ENCODE assay signal across 8 cellular contexts in the genomic region with DNA sequence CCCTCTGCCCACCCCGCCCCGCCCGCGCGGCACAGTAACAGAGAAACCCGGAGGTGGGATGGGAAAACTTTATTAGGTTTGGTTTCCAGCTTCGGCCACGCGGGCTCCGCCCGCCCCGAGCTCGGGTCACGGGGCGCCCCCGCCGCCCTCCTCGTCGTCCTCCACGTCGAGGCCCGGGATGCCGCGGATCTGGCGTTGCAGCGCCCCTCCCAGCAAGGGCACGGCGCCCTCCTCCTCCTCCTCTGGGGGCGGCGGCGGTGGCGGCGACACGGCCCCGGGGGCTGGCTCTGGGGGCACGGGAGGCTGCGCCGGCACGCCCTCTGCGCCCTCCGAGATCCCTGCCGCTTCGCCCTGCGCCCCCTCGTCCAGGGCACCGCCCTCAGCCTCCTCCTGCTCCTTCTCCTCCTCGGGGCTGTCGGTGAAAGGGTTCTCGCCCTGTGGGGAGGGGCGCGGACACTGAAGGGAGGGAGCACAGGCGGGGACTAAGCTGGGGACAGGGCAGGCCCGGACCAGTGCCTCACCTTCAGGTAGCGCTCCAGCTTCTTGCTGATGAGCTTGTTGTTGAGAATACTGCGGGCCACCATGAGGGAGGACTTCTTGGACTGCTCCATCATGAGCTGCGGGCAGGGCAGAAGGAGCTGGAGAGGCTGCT. TPM values are rescaled to one million over a fixed set of nuclear protein-coding genes. Genes with fewer than 3 reads are reported as not detected.
A peak's percentile ranks its signal among the peaks of the same experiment; 100 is the strongest.
DNase-seq lines count a peak whose midpoint lies in the region; ATAC-seq lines count a peak whose summit lies in the region.

No MANE protein-coding gene starts in this region.

- DNase-seq in activated CD8-positive, alpha-beta memory T cell treated with anti-CD3 and anti-CD28 coated beads, Interleukin-2, amount 10 ng/mL, durations not matched to agents 7 days and 5 days, result no peak
- no peak for DNase-seq in activated CD8-positive, alpha-beta memory T cell treated with anti-CD3 and anti-CD28 coated beads, Interleukin-2, amount 50 U/mL, for 48 hours
- DNase-seq in HuH-7.5 (ENCODE audit: low spot score) (peak; percentile 56), SW 1271 (lab: John Stamatoyannopoulos, UW) (peak; percentile 37 to 64), hippocampal formation (lab: John Stamatoyannopoulos, UW) (no peak)
- DNase-seq in naive thymus-derived CD4-positive, alpha-beta T cell, result no peak

- H3K4me3 Mint-ChIP-seq in activated CD8-positive, alpha-beta memory T cell treated with anti-CD3 and anti-CD28 coated beads, Interleukin-2, amount 10 ng/mL, durations not matched to agents 7 days and 5 days, result peak overlapping the region; percentile 84
- peak overlapping the region; percentile 93 to 100 (median 99) for H3K4me3 Mint-ChIP-seq in naive thymus-derived CD4-positive, alpha-beta T cell

- no peaks in the 10 kb centered on the region for H3K36me3 ChIP-seq in esophagus (ENCODE audit: control insufficient read depth in 2 of 2, insufficient read depth in 2 of 2, low read length in 1 of 2)
- peaks cover 0 to 11% (median 0%) of the 10 kb centered on the region in 3 experiments for H3K36me3 ChIP-seq in naive thymus-derived CD4-positive, alpha-beta T cell (ENCODE audit: control insufficient read depth in 2 of 3, insufficient read depth in 3 of 3, low read length in 3 of 3)

- peak; percentile 46 for ATAC-seq in activated CD8-positive, alpha-beta memory T cell treated with anti-CD3 and anti-CD28 coated beads, Interleukin-2, amount 10 ng/mL, durations not matched to agents 7 days and 5 days
- ATAC-seq in GM21723 (IDR thresholded peaks at IDR 0.05; ENCODE audit: unreplicated experiment), result peak; percentile 33
- ATAC-seq in naive thymus-derived CD4-positive, alpha-beta T cell, result peak; percentile 47

- POLR2A ChIA-PET in naive thymus-derived CD4-positive, alpha-beta T cell (lab: Charles Lee), result interaction anchor here (0.6 to 3.9 kb wide), 18 partner anchors 10 to 944 kb away, joined by 3 to 94 read pairs (median 6); a partner anchor contains a TSS

- intact Hi-C loops in naive thymus-derived CD4-positive, alpha-beta T cell (cut with micrococcal nuclease), result loop anchor here (1.0 to 10.0 kb wide), 16 partner anchors 39 to 1927 kb away; a partner anchor contains a TSS

- 1 to 2% methylated on average over 48 to 56 of the region's 56 CpGs for WGBS in esophagus, 2 donors

- H3K9me3 ChIP-seq in esophagus (ENCODE audit: control insufficient read depth in 2 of 2, insufficient read depth in 1 of 2, low read depth in 1 of 2, low read length in 1 of 2), result no peaks in the 10 kb centered on the region
- no peaks in the 10 kb centered on the region for H3K9me3 ChIP-seq in naive thymus-derived CD4-positive, alpha-beta T cell (ENCODE audit: control insufficient read depth in 2 of 3, low read length in 3 of 3)

- CTCF ChIA-PET in activated CD8-positive, alpha-beta memory T cell treated with anti-CD3 and anti-CD28 coated beads, Interleukin-2, amount 10 ng/mL, durations not matched to agents 7 days and 5 days (lab: Charles Lee), result interaction anchor here (1.2 to 3.6 kb wide), 12 partner anchors 12 to 203 kb away, joined by 3 to 29 read pairs (median 4); a partner anchor contains a TSS
- CTCF ChIA-PET in naive thymus-derived CD4-positive, alpha-beta T cell (lab: Charles Lee), result interaction anchor here (0.6 to 2.6 kb wide), 10 partner anchors 8 to 288 kb away, joined by 3 to 16 read pairs (median 4); a partner anchor contains a TSS

- H3K27ac ChIP-seq in esophagus (ENCODE audit: low read depth in 2 of 2, low read length in 1 of 2), result peak overlapping the region; percentile 95 to 96
- H3K27ac ChIP-seq in naive thymus-derived CD4-positive, alpha-beta T cell (ENCODE audit: low read depth, low read length), result peak overlapping the region; percentile 97

- peaks cover 8 to 9% of the 10 kb centered on the region in 2 donors for H3K4me1 ChIP-seq in esophagus (ENCODE audit: control insufficient read depth in 2 of 2, insufficient read depth in 2 of 2, low read length in 1 of 2)
- peaks cover 24 to 28% of the 10 kb centered on the region in 2 donors for H3K4me1 ChIP-seq in naive thymus-derived CD4-positive, alpha-beta T cell (ENCODE audit: control insufficient read depth in 2 of 2, insufficient read depth in 2 of 2, low read length in 2 of 2)

- no peaks in the 10 kb centered on the region for H3K27me3 ChIP-seq in esophagus (ENCODE audit: control insufficient read depth in 1 of 2, insufficient read depth in 2 of 2, low read length in 2 of 2)
- no peaks in the 10 kb centered on the region for H3K27me3 ChIP-seq in naive thymus-derived CD4-positive, alpha-beta T cell (ENCODE audit: control insufficient read depth in 2 of 2, insufficient read depth in 2 of 2, low read length in 2 of 2)

- H3K36me3 Mint-ChIP-seq in activated CD8-positive, alpha-beta memory T cell treated with anti-CD3 and anti-CD28 coated beads, Interleukin-2, amount 10 ng/mL, durations not matched to agents 7 days and 5 days, result peaks cover 11% of the 10 kb centered on the region
- peaks cover 0 to 5% (median 0%) of the 10 kb centered on the region in 5 donors for H3K36me3 Mint-ChIP-seq in naive thymus-derived CD4-positive, alpha-beta T cell

- H3K4me1 Mint-ChIP-seq in activated CD8-positive, alpha-beta memory T cell treated with anti-CD3 and anti-CD28 coated beads, Interleukin-2, amount 10 ng/mL, durations not matched to agents 7 days and 5 days, result peaks cover 39% of the 10 kb centered on the region
- H3K4me1 Mint-ChIP-seq in naive thymus-derived CD4-positive, alpha-beta T cell, result peaks cover 13 to 40% (median 33%) of the 10 kb centered on the region in 7 donors

- peak overlapping the region; percentile 100 for H3K27ac Mint-ChIP-seq in activated CD8-positive, alpha-beta memory T cell treated with anti-CD3 and anti-CD28 coated beads, Interleukin-2, amount 10 ng/mL, durations not matched to agents 7 days and 5 days
- H3K27ac Mint-ChIP-seq in naive thymus-derived CD4-positive, alpha-beta T cell, result peak overlapping the region; percentile 97 to 100 (median 100)

- no peaks in the 10 kb centered on the region for H3K27me3 Mint-ChIP-seq in activated CD8-positive, alpha-beta memory T cell treated with anti-CD3 and anti-CD28 coated beads, Interleukin-2, amount 10 ng/mL, durations not matched to agents 7 days and 5 days
- H3K27me3 Mint-ChIP-seq in naive thymus-derived CD4-positive, alpha-beta T cell, result no peaks in the 10 kb centered on the region

- H3K9me3 Mint-ChIP-seq in activated CD8-positive, alpha-beta memory T cell treated with anti-CD3 and anti-CD28 coated beads, Interleukin-2, amount 10 ng/mL, durations not matched to agents 7 days and 5 days (ENCODE audit: low read depth), result no peaks in the 10 kb centered on the region
- peaks cover 0 to 4% (median 0%) of the 10 kb centered on the region in 11 donors for H3K9me3 Mint-ChIP-seq in naive thymus-derived CD4-positive, alpha-beta T cell

- H3K4me3 ChIP-seq in esophagus (ENCODE audit: low read depth in 1 of 2, low read length in 2 of 2), result peak overlapping the region; percentile 72 to 73
- H3K4me3 ChIP-seq in naive thymus-derived CD4-positive, alpha-beta T cell (ENCODE audit: low read length), result peak overlapping the region; percentile 98

RNA-seq across cellular contexts. Expression of a gene that starts 0.5 kb away (rescaled TPM):
- total RNA-seq in activated CD8-positive, alpha-beta memory T cell treated with anti-CD3 and anti-CD28 coated beads, Interleukin-2, amount 10 ng/mL, durations not matched to agents 7 days and 5 days, result 10 to 100 TPM; 55.6 to 59.0 TPM
- 10 to 100 TPM; 13.1 to 15.0 TPM for polyA plus RNA-seq in esophagus
- 10 to 100 TPM; 60.0 to 81.2 (median 80.2) TPM for total RNA-seq in naive thymus-derived CD4-positive, alpha-beta T cell
- 10 to 100 TPM; 11.9 to 21.1 TPM for polyA plus RNA-seq in naive thymus-derived CD4-positive, alpha-beta T cell

RNA-seq across cellular contexts. Expression of a gene that starts 38.7 kb away (rescaled TPM):
- total RNA-seq in activated CD8-positive, alpha-beta memory T cell treated with anti-CD3 and anti-CD28 coated beads, Interleukin-2, amount 10 ng/mL, durations not matched to agents 7 days and 5 days, result 100 to 1,000 TPM; 105 to 116 TPM
- 10 to 100 TPM; 37.9 to 75.5 TPM for polyA plus RNA-seq in esophagus
- total RNA-seq in naive thymus-derived CD4-positive, alpha-beta T cell, result 100 to 1,000 TPM in 4 of 5 experiments, 10 to 100 TPM in 1; 81.2 to 208 (median 146) TPM
- polyA plus RNA-seq in naive thymus-derived CD4-positive, alpha-beta T cell, result 10 to 100 TPM; 39.9 to 92.9 TPM

RNA-seq across cellular contexts. Expression of a gene that starts 47.8 kb away (rescaled TPM):
- 100 to 1,000 TPM; 123 to 125 TPM for total RNA-seq in activated CD8-positive, alpha-beta memory T cell treated with anti-CD3 and anti-CD28 coated beads, Interleukin-2, amount 10 ng/mL, durations not matched to agents 7 days and 5 days
- 10 to 100 TPM; 13.9 to 27.4 TPM for polyA plus RNA-seq in esophagus
- total RNA-seq in naive thymus-derived CD4-positive, alpha-beta T cell, result 100 to 1,000 TPM; 104 to 168 (median 128) TPM
- 10 to 100 TPM; 10.5 to 19.8 TPM for polyA plus RNA-seq in naive thymus-derived CD4-positive, alpha-beta T cell

Comparison
In these comparisons a context has a peak if more than half of its experiments do, and no peak if none do; other contexts are left out.
1. DNase-seq: peak in HuH-7.5 (single experiment) and SW 1271 (2 of 2); none in activated CD8-positive, alpha-beta memory T cell treated with anti-CD3 and anti-CD28 coated beads, Interleukin-2, amount 10 ng/mL, durations not matched to agents 7 days and 5 days (single experiment), activated CD8-positive, alpha-beta memory T cell treated with anti-CD3 and anti-CD28 coated beads, Interleukin-2, amount 50 U/mL, for 48 hours (single experiment), naive thymus-derived CD4-positive, alpha-beta T cell (0 of 9) and hippocampal formation (0 of 2).
2. Peak in every context shown above with its lines, with median percentiles within 50 percentile points of each other: ATAC-seq.